ENCODE assay signal across 1 cellular context in the genomic region with DNA sequence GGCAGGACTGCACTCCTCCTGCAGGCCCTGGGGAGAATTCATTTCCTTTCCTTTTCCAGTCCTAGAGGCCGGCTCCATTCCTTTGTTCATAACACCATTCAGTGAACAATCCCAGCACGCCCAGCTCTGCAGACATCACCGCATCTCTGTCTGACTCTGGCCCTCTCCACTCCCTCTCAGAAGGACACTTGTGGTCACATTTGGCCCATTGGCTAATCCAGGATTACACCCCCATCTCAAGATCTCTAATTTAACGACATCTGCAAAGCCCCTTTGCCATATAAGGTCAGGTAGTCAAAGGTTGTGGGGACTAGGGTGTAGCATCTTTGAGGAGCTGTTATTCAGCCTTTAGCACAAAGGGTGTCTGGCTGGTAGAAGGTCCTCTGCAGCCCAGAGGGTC.
TF ChIP-seq lines count a peak whose summit lies in the region.

No MANE protein-coding gene starts in this region.

TF ChIP-seq in GM23338, 12 proteins besides CTCF, POLR2A, EP300 and RAD21 (continued from another document):
- TF ChIP-seq NANOG (IDR thresholded peaks at IDR 0.05; ENCODE audit: borderline replicate concordance) (no peak), ZNF114 (CRISPR knock-in tag; IDR thresholded peaks at IDR 0.05) (no peak), JUNB (IDR thresholded peaks at IDR 0.05; ENCODE audit: unreplicated experiment) (no peak), STAT1 (IDR thresholded peaks at IDR 0.05; ENCODE audit: unreplicated experiment) (no peak), CREB1 (CRISPR knock-in tag; IDR thresholded peaks at IDR 0.05; ENCODE audit: low read depth) (no peak), EZH2phosphoT487 (IDR thresholded peaks at IDR 0.05; ENCODE audit: unreplicated experiment) (no peak), POLR2AphosphoS5 (IDR thresholded peaks at IDR 0.05; ENCODE audit: low read depth) (no peak)
- TF ChIP-seq, protein P1, sequence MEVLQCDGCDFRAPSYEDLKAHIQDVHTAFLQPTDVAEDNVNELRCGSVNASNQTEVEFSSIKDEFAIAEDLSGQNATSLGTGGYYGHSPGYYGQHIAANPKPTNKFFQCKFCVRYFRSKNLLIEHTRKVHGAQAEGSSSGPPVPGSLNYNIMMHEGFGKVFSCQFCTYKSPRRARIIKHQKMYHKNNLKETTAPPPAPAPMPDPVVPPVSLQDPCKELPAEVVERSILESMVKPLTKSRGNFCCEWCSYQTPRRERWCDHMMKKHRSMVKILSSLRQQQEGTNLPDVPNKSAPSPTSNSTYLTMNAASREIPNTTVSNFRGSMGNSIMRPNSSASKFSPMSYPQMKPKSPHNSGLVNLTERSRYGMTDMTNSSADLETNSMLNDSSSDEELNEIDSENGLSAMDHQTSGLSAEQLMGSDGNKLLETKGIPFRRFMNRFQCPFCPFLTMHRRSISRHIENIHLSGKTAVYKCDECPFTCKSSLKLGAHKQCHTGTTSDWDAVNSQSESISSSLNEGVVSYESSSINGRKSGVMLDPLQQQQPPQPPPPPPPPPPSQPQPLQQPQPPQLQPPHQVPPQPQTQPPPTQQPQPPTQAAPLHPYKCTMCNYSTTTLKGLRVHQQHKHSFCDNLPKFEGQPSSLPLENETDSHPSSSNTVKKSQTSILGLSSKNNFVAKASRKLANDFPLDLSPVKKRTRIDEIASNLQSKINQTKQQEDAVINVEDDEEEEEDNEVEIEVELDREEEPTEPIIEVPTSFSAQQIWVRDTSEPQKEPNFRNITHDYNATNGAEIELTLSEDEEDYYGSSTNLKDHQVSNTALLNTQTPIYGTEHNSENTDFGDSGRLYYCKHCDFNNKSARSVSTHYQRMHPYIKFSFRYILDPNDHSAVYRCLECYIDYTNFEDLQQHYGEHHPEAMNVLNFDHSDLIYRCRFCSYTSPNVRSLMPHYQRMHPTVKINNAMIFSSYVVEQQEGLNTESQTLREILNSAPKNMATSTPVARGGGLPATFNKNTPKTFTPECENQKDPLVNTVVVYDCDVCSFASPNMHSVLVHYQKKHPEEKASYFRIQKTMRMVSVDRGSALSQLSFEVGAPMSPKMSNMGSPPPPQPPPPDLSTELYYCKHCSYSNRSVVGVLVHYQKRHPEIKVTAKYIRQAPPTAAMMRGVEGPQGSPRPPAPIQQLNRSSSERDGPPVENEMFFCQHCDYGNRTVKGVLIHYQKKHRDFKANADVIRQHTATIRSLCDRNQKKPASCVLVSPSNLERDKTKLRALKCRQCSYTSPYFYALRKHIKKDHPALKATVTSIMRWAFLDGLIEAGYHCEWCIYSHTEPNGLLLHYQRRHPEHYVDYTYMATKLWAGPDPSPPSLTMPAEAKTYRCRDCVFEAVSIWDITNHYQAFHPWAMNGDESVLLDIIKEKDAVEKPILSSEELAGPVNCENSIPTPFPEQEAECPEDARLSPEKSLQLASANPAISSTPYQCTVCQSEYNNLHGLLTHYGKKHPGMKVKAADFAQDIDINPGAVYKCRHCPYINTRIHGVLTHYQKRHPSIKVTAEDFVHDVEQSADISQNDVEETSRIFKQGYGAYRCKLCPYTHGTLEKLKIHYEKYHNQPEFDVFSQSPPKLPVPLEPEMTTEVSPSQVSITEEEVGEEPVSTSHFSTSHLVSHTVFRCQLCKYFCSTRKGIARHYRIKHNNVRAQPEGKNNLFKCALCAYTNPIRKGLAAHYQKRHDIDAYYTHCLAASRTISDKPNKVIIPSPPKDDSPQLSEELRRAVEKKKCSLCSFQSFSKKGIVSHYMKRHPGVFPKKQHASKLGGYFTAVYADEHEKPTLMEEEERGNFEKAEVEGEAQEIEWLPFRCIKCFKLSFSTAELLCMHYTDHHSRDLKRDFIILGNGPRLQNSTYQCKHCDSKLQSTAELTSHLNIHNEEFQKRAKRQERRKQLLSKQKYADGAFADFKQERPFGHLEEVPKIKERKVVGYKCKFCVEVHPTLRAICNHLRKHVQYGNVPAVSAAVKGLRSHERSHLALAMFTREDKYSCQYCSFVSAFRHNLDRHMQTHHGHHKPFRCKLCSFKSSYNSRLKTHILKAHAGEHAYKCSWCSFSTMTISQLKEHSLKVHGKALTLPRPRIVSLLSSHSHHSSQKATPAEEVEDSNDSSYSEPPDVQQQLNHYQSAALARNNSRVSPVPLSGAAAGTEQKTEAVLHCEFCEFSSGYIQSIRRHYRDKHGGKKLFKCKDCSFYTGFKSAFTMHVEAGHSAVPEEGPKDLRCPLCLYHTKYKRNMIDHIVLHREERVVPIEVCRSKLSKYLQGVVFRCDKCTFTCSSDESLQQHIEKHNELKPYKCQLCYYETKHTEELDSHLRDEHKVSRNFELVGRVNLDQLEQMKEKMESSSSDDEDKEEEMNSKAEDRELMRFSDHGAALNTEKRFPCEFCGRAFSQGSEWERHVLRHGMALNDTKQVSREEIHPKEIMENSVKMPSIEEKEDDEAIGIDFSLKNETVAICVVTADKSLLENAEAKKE (CRISPR knock-in tag; IDR thresholded peaks at IDR 0.05), result no peak
